Comparison of ENCODE assay signal across 8 cellular contexts in genomic region chr16:2046889-2047329, GRCh38. TPM values are rescaled to one million over a fixed set of nuclear protein-coding genes. Genes with fewer than 3 reads are reported as not detected.
DNase-seq lines count a peak whose midpoint lies in the region; ATAC-seq, FAIRE-seq and TF ChIP-seq lines count a peak whose summit lies in the region.

No MANE protein-coding gene starts in this region.

- ATAC-seq in heart right ventricle (no peak), right lobe of liver (no peak), upper lobe of right lung (no peak), HG03108 (IDR thresholded peaks at IDR 0.05; ENCODE audit: unreplicated experiment) (no peak)
- ATAC-seq in activated naive CD8-positive, alpha-beta T cell treated with anti-CD3 and anti-CD28 coated beads, Interleukin-2, amount 10 ng/mL, durations not matched to agents 7 days and 5 days (ENCODE audit: low read depth): no peak

- no peak for DNase-seq in heart right ventricle
- no peak for DNase-seq in cardiac septum (ENCODE audit: low spot score)
- no peak for DNase-seq in activated naive CD8-positive, alpha-beta T cell treated with anti-CD3 and anti-CD28 coated beads, Interleukin-2, amount 10 ng/mL, durations not matched to agents 7 days and 5 days
- DNase-seq in right lobe of liver: peak in 1 of 3 donors; percentile 47
- DNase-seq in upper lobe of right lung: no peak
- no peak for DNase-seq in HTR-8/SVneo (ENCODE audit: insufficient read length, low spot score)
- DNase-seq in occipital lobe (lab: John Stamatoyannopoulos, UW): no peak

- no peaks in the 10 kb centered on the region for H3K27me3 Mint-ChIP-seq in activated naive CD8-positive, alpha-beta T cell treated with anti-CD3 and anti-CD28 coated beads, Interleukin-2, amount 10 ng/mL, durations not matched to agents 7 days and 5 days

- TF ChIP-seq CTCF in heart right ventricle (IDR thresholded peaks at IDR 0.05) (no peak), right lobe of liver (IDR thresholded peaks at IDR 0.05) (no peak), upper lobe of right lung (IDR thresholded peaks at IDR 0.05) (no peak)

- peak overlapping the region; percentile 79 for H3K27ac Mint-ChIP-seq in activated naive CD8-positive, alpha-beta T cell treated with anti-CD3 and anti-CD28 coated beads, Interleukin-2, amount 10 ng/mL, durations not matched to agents 7 days and 5 days

- intact Hi-C loops in heart right ventricle (cut with DNase I) (loop anchor here in 2 of 10 donors (1.0 to 2.0 kb wide), 2 partner anchors 24 kb away; no protein-coding TSS in a partner anchor), cardiac septum (cut with DNase I) (loop anchor here (5.0 kb wide), 1 partner anchor 35 kb away; no protein-coding TSS in a partner anchor), right lobe of liver (cut with DNase I) (no loop called here), upper lobe of right lung (cut with DNase I) (no loop called here)

- no peak for FAIRE-seq in HTR-8/SVneo (lab: Jason Lieb, UNC)

- no peaks in the 10 kb centered on the region for H3K9me3 Mint-ChIP-seq in activated naive CD8-positive, alpha-beta T cell treated with anti-CD3 and anti-CD28 coated beads, Interleukin-2, amount 10 ng/mL, durations not matched to agents 7 days and 5 days

- no peaks in the 10 kb centered on the region for H3K9me3 ChIP-seq in heart right ventricle
- H3K9me3 ChIP-seq in right lobe of liver: no peaks in the 10 kb centered on the region
- H3K9me3 ChIP-seq in upper lobe of right lung: no peaks in the 10 kb centered on the region

- POLR2A ChIA-PET in activated naive CD8-positive, alpha-beta T cell treated with anti-CD3 and anti-CD28 coated beads, Interleukin-2, amount 10 ng/mL, durations not matched to agents 7 days and 5 days (lab: Charles Lee): interaction anchor here (0.8 to 3.2 kb wide), 6 partner anchors 9 to 108 kb away, joined by 3 to 26 read pairs (median 8); partner anchors contain the start of genes RPS2 and TRAF7

- H3K27me3 ChIP-seq in heart right ventricle: no peaks in the 10 kb centered on the region
- no peaks in the 10 kb centered on the region for H3K27me3 ChIP-seq in right lobe of liver
- H3K27me3 ChIP-seq in upper lobe of right lung: no peaks in the 10 kb centered on the region

- H3K4me1 Mint-ChIP-seq in activated naive CD8-positive, alpha-beta T cell treated with anti-CD3 and anti-CD28 coated beads, Interleukin-2, amount 10 ng/mL, durations not matched to agents 7 days and 5 days: peaks cover 13% of the 10 kb centered on the region

- TF ChIP-seq POLR2A in right lobe of liver (IDR thresholded peaks at IDR 0.05): no peak

- H3K4me3 ChIP-seq in heart right ventricle (peak overlapping the region; percentile 51 to 97 (median 88)), right lobe of liver (peak overlapping the region; percentile 79 to 100 (median 98)), upper lobe of right lung (peak overlapping the region; percentile 95)

- H3K36me3 Mint-ChIP-seq in activated naive CD8-positive, alpha-beta T cell treated with anti-CD3 and anti-CD28 coated beads, Interleukin-2, amount 10 ng/mL, durations not matched to agents 7 days and 5 days: peaks cover 5% of the 10 kb centered on the region

- peaks cover 0 to 25% (median 11%) of the 10 kb centered on the region in 9 donors for H3K36me3 ChIP-seq in heart right ventricle
- H3K36me3 ChIP-seq in right lobe of liver: peaks cover 0 to 21% (median 0%) of the 10 kb centered on the region in 4 donors
- H3K36me3 ChIP-seq in upper lobe of right lung: peaks cover 11% of the 10 kb centered on the region

- peak overlapping the region; percentile 94 for H3K4me3 Mint-ChIP-seq in activated naive CD8-positive, alpha-beta T cell treated with anti-CD3 and anti-CD28 coated beads, Interleukin-2, amount 10 ng/mL, durations not matched to agents 7 days and 5 days

- WGBS in heart right ventricle, 2 donors: 18 to 21% methylated on average over 8 of the region's 8 CpGs
- WGBS in right lobe of liver (ENCODE audit: insufficient coverage, low coverage, low lambda C conversion rate, missing lambda C conversion rate): 0% methylated on average over 4 of the region's 8 CpGs

- H3K27ac ChIP-seq in heart right ventricle (peak overlapping the region; percentile 64 to 96 (median 84)), right lobe of liver (peak overlapping the region; percentile 8 to 61 (median 58)), upper lobe of right lung (peak overlapping the region; percentile 81)

- H3K4me1 ChIP-seq in heart right ventricle (peaks cover 21 to 70% (median 56%) of the 10 kb centered on the region in 9 donors), right lobe of liver (peaks cover 0 to 32% (median 14%) of the 10 kb centered on the region in 4 donors), upper lobe of right lung (peaks cover 57% of the 10 kb centered on the region)

RNA-seq across cellular contexts. Expression of gene NTHL1, which starts 0.7 kb away (rescaled TPM):
- total RNA-seq in heart right ventricle: 10 to 100 TPM in 8 of 10 donors, 1 to 10 TPM in 2; 9.8 to 24.9 (median 12.3) TPM
- 10 to 100 TPM; 16.1 to 51.9 TPM for polyA plus RNA-seq in heart right ventricle
- total RNA-seq in cardiac septum: 10.4 TPM
- total RNA-seq in activated naive CD8-positive, alpha-beta T cell treated with anti-CD3 and anti-CD28 coated beads, Interleukin-2, amount 10 ng/mL, durations not matched to agents 7 days and 5 days: 10 to 100 TPM; 19.4 to 20.7 TPM
- total RNA-seq in right lobe of liver: 100 to 1,000 TPM in 1 of 6 experiments, 10 to 100 TPM in 5; 12.0 to 127 (median 42.6) TPM
- total RNA-seq in upper lobe of right lung: 26.4 TPM
- total RNA-seq in occipital lobe: 20.3 TPM

RNA-seq across cellular contexts. Expression of gene TSC2, which starts 0.9 kb away (rescaled TPM):
- 10 to 100 TPM; 54.7 to 87.0 (median 71.5) TPM for total RNA-seq in heart right ventricle
- 10 to 100 TPM; 28.8 to 83.3 TPM for polyA plus RNA-seq in heart right ventricle
- total RNA-seq in cardiac septum: 73.3 TPM
- 100 to 1,000 TPM; 113 to 125 TPM for total RNA-seq in activated naive CD8-positive, alpha-beta T cell treated with anti-CD3 and anti-CD28 coated beads, Interleukin-2, amount 10 ng/mL, durations not matched to agents 7 days and 5 days
- 100 to 1,000 TPM in 1 of 6 experiments, 10 to 100 TPM in 5; 25.7 to 124 (median 59.4) TPM for total RNA-seq in right lobe of liver
- 119 TPM for total RNA-seq in upper lobe of right lung
- total RNA-seq in occipital lobe: 47.3 TPM

RNA-seq across cellular contexts. Expression of gene NHERF2, which starts 20.2 kb away (rescaled TPM):
- total RNA-seq in heart right ventricle (100 to 1,000 TPM in 9 of 10 donors, 10 to 100 TPM in 1; 94.3 to 429 (median 146) TPM), cardiac septum (183 TPM), right lobe of liver (100 to 1,000 TPM; 129 to 284 (median 186) TPM), upper lobe of right lung (363 TPM), occipital lobe (9.8 TPM)
- 100 to 1,000 TPM; 314 to 640 TPM for polyA plus RNA-seq in heart right ventricle
- total RNA-seq in activated naive CD8-positive, alpha-beta T cell treated with anti-CD3 and anti-CD28 coated beads, Interleukin-2, amount 10 ng/mL, durations not matched to agents 7 days and 5 days: 1 to 10 TPM; 4.2 to 4.3 TPM

RNA-seq across cellular contexts. Expression of gene NPW, which starts 27.3 kb away (rescaled TPM):
- total RNA-seq in heart right ventricle (under 1 TPM in 1 of 10 donors, not detected in 9; 0.39 TPM), cardiac septum (not detected), right lobe of liver (10 to 100 TPM in 2 of 6 experiments, 1 to 10 TPM in 4; 2.7 to 12.3 (median 8.2) TPM), upper lobe of right lung (not detected), occipital lobe (not detected)
- polyA plus RNA-seq in heart right ventricle: under 1 TPM in 1 of 2 donors, not detected in 1; 0.54 TPM
- under 1 TPM in 1 of 2 experiments, not detected in 1; 0.42 TPM for total RNA-seq in activated naive CD8-positive, alpha-beta T cell treated with anti-CD3 and anti-CD28 coated beads, Interleukin-2, amount 10 ng/mL, durations not matched to agents 7 days and 5 days

RNA-seq across cellular contexts. Expression of gene ZNF598, which starts 37.3 kb away (rescaled TPM):
- total RNA-seq in heart right ventricle: 10 to 100 TPM in 9 of 10 donors, 1 to 10 TPM in 1; 9.5 to 24.7 (median 14.2) TPM
- polyA plus RNA-seq in heart right ventricle: 10 to 100 TPM; 12.6 to 25.3 TPM
- total RNA-seq in cardiac septum: 21.9 TPM
- 10 to 100 TPM; 67.8 to 77.1 TPM for total RNA-seq in activated naive CD8-positive, alpha-beta T cell treated with anti-CD3 and anti-CD28 coated beads, Interleukin-2, amount 10 ng/mL, durations not matched to agents 7 days and 5 days
- 10 to 100 TPM; 21.6 to 46.4 (median 25.0) TPM for total RNA-seq in right lobe of liver
- total RNA-seq in upper lobe of right lung: 38.2 TPM
- total RNA-seq in occipital lobe: 5.5 TPM
